Comparison of ENCODE assay signal across 17 cellular contexts in the genomic region with DNA sequence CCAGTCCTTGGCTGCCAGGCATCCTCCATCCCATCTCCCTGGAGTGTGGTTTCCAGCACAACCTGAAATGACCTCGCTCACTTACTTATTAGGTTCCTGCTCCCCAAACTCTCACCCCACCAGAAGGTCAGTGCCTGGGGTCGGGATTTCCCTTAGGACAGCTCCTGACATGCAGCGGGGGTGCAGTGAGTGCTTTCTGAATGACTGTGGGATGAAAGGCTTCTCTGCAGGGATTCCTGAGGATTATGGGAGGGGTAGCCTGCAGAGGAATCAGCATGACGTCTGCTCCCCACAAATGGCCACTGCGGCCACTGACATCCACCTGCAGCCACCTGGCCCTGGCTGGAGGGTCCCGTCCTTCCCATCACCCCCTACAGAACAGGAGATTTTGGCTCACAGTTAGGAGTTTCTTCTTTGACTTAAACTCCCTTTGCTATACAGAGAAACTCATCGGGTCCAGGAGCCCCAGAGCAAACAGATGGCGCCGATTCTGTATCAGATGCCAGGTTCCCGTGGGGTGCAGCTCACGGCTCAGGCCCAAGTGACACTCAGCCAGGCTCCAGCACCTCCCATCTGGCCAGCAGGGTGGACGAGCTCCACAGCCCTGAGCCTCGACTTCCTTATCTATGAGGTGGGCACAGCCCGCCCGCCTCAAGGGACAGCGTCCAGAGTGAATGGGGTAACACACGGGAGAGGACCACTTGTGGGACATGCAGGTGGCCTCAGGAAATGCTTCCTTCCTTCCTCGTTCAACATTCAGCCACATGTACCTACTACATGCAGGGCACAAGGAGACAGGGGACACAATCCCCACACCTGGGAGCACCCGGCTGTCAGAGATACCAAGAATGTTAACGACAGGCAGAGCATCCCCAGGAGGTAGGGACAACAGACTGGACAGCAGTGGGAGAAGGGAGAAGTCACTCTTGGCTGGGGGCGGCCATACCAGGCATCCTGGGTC.
DNase-seq lines count a peak whose midpoint lies in the region; ATAC-seq and TF ChIP-seq lines count a peak whose summit lies in the region.
"Had no signal": no experiment of that assay in that cellular context is flagged by ENCODE, and none has a peak within 500 bp of the region (broad histone marks: within the 10 kb centered on the region; RNA-seq: fewer than 3 reads in every experiment).

No MANE protein-coding gene starts in this region.

- TF ChIP-seq CTCF in heart right ventricle (IDR thresholded peaks at IDR 0.05) (no peak), MM.1S (IDR thresholded peaks at IDR 0.05; ENCODE audit: low read length) (no peak)

- H3K4me3 ChIP-seq in heart right ventricle (no peak overlapping the region), MM.1S (ENCODE audit: low read length) (no peak overlapping the region)
- H3K4me3 ChIP-seq: Peyer's patch had no signal

- no peaks in the 10 kb centered on the region for H4K20me1 ChIP-seq in MM.1S (ENCODE audit: insufficient read depth, low read length)

- no peaks in the 10 kb centered on the region for H3F3A ChIP-seq in MM.1S (ENCODE audit: insufficient read depth, low read length)

- H3K36me3 ChIP-seq in heart right ventricle (no peaks in the 10 kb centered on the region), MM.1S (replicated peaks; ENCODE audit: insufficient read depth, low read length) (no peaks in the 10 kb centered on the region)
- H3K36me3 ChIP-seq: Peyer's patch had no signal

- H3K4me2 ChIP-seq in MM.1S (ENCODE audit: low read depth, low read length), result no peak overlapping the region

- no peaks in the 10 kb centered on the region for H3K27me3 ChIP-seq in heart right ventricle
- no peaks in the 10 kb centered on the region for H3K27me3 ChIP-seq in MM.1S (replicated peaks; ENCODE audit: insufficient read depth, low read length)
- H3K27me3 ChIP-seq: Peyer's patch had no signal

- DNase-seq in Right ventricle myocardium superior (peak; percentile 26), heart right ventricle (no peak), NCI-H1694 (lab: John Stamatoyannopoulos, UW) (peak; percentile 17), cerebellar nuclear complex (lab: John Stamatoyannopoulos, UW) (peak; percentile 27 to 76), MM.1S (no peak)
- no peak for DNase-seq in activated CD4-positive, alpha-beta T cell treated with anti-CD3 and anti-CD28 coated beads for 48 hours
- DNase-seq: Caco-2; CD4-positive, alpha-beta T cell; EL; GOT3; KBM-7; MV-4-11; NCI-H1930; NCI-H748 treated with DMSO at 0.1 percent for 48 hours; NK-92 treated with Interleukin-12 subunit alpha and Interleukin-12 subunit beta, amount 100 ng/mL, for 24 hours; Peyer's patch had no signal

- H3K79me2 ChIP-seq in MM.1S (ENCODE audit: low read length), result no peaks in the 10 kb centered on the region

- 65 to 70% methylated on average over 21 of the region's 21 CpGs for WGBS in heart right ventricle, 2 donors

- no peak overlapping the region for H3K9ac ChIP-seq in MM.1S (ENCODE audit: low read length)

- ATAC-seq in Right ventricle myocardium superior (ENCODE audit: poor library complexity) (no peak), heart right ventricle (no peak), HG02938 (IDR thresholded peaks at IDR 0.05; ENCODE audit: unreplicated experiment) (no peak)

- H3K4me1 ChIP-seq in heart right ventricle, result no peaks in the 10 kb centered on the region
- no peaks in the 10 kb centered on the region for H3K4me1 ChIP-seq in MM.1S (ENCODE audit: low read length)
- H3K4me1 ChIP-seq: Caco-2, Peyer's patch had no signal

- peaks cover 0 to 6% (median 0%) of the 10 kb centered on the region in 11 donors for H3K9me3 ChIP-seq in heart right ventricle
- H3K9me3 ChIP-seq in MM.1S (replicated peaks; ENCODE audit: insufficient read depth, low read length), result no peaks in the 10 kb centered on the region
- H3K9me3 ChIP-seq: Caco-2, Peyer's patch had no signal

- H2AFZ ChIP-seq in MM.1S (ENCODE audit: low read length), result no peak overlapping the region

- no peaks in the 10 kb centered on the region for H3K9me2 ChIP-seq in MM.1S (replicated peaks; ENCODE audit: insufficient read depth, low read length)

- intact Hi-C loops in Right ventricle myocardium superior (cut with DNase I) (no loop called here), heart right ventricle (cut with DNase I) (loop anchor here in 3 of 10 donors (5.0 to 10.0 kb wide), 4 partner anchors 90 to 397 kb away; a partner anchor contains a TSS)

- H3K27ac ChIP-seq in heart right ventricle (no peak overlapping the region), MM.1S (ENCODE audit: low read length) (no peak overlapping the region)
- H3K27ac ChIP-seq: Peyer's patch had no signal

Comparison
In these comparisons a context has a peak if more than half of its experiments do, and no peak if none do; other contexts are left out.
1. DNase-seq: peak in Right ventricle myocardium superior (single experiment), NCI-H1694 (single experiment) and cerebellar nuclear complex (2 of 2); none in heart right ventricle (0 of 2), MM.1S (single experiment) and activated CD4-positive, alpha-beta T cell treated with anti-CD3 and anti-CD28 coated beads for 48 hours (single experiment).